ENCODE assay signal across 13 cellular contexts in genomic region chr14:94041551-94042346, GRCh38. TPM values are rescaled to one million over a fixed set of nuclear protein-coding genes. Genes with fewer than 3 reads are reported as not detected.
DNase-seq lines count a peak whose midpoint lies in the region; ATAC-seq, FAIRE-seq and TF ChIP-seq lines count a peak whose summit lies in the region.
"Had no signal": no experiment of that assay in that cellular context is flagged by ENCODE, and none has a peak within 500 bp of the region (broad histone marks: within the 10 kb centered on the region; RNA-seq: fewer than 3 reads in every experiment).

No MANE protein-coding gene starts in this region.

- peaks cover 3% of the 10 kb centered on the region for H3K4me1 Mint-ChIP-seq in astrocyte (ENCODE audit: low read depth, unreplicated experiment)

- DNase-seq in DND-41 (no peak), astrocyte (ENCODE audit: low read depth) (peak; percentile 67), right cardiac atrium (peak in 2 of 3 donors; percentile 60 to 83), sciatic nerve (ENCODE audit: low spot score) (no peak), esophagus squamous epithelium (lab: John Stamatoyannopoulos, UW) (no peak)
- DNase-seq in NK-92 treated with Interleukin-12 subunit alpha and Interleukin-12 subunit beta, amount 100 ng/mL, for 24 hours (lab: John Stamatoyannopoulos, UW) = no peak
- DNase-seq: activated CD4-positive, alpha-beta T cell treated with anti-CD3 and anti-CD28 coated beads for 36 hours; activated naive CD4-positive, alpha-beta T cell treated with Interleukin-2 at 50 U/mL for 16 hours; NCI-H510A; stimulated activated CD4-positive, alpha-beta T cell treated with anti-CD3 and anti-CD28 coated beads, Interleukin-4, amount 100 ng/mL, for 1 hour had no signal

- no peak overlapping the region for H3K4me2 ChIP-seq in DND-41 (ENCODE audit: insufficient read depth, low read length)
- H3K4me2 ChIP-seq in astrocyte (ENCODE audit: low read length) = no peak overlapping the region

- H3K9ac ChIP-seq in DND-41 (ENCODE audit: low read depth, low read length) (no peak overlapping the region), astrocyte (ENCODE audit: low read length) (no peak overlapping the region)

- no peaks in the 10 kb centered on the region for H3K79me2 ChIP-seq in DND-41 (ENCODE audit: insufficient read depth, low read length)
- H3K79me2 ChIP-seq in astrocyte (ENCODE audit: insufficient read depth, low read length) = no peaks in the 10 kb centered on the region

- H3K9me3 ChIP-seq in DND-41 (ENCODE audit: insufficient read depth, low read length, severe bottlenecking) (no peaks in the 10 kb centered on the region), astrocyte (ENCODE audit: insufficient read depth, low read depth, low read length) (no peaks in the 10 kb centered on the region), right cardiac atrium (ENCODE audit: control insufficient read depth, low read length) (no peaks in the 10 kb centered on the region), esophagus squamous epithelium (no peaks in the 10 kb centered on the region)

- no peak overlapping the region for H3K27ac Mint-ChIP-seq in astrocyte (ENCODE audit: unreplicated experiment)
- H3K27ac Mint-ChIP-seq: activated CD4-positive, alpha-beta T cell treated with anti-CD3 and anti-CD28 coated beads for 36 hours had no signal

- H2AFZ ChIP-seq in DND-41 (ENCODE audit: low read depth, low read length) (no peak overlapping the region), astrocyte (ENCODE audit: low read depth, low read length) (no peak overlapping the region)

- peaks cover 24% of the 10 kb centered on the region for H3K36me3 ChIP-seq in DND-41 (ENCODE audit: insufficient read depth, low read length)
- peaks cover 5% of the 10 kb centered on the region for H3K36me3 ChIP-seq in astrocyte (ENCODE audit: insufficient read depth, low read length)
- H3K36me3 ChIP-seq in esophagus squamous epithelium = peaks cover 0 to 49% (median 0%) of the 10 kb centered on the region in 3 donors

- H4K20me1 ChIP-seq in DND-41 (ENCODE audit: insufficient read depth, low read length) (peaks cover 7% of the 10 kb centered on the region), astrocyte (ENCODE audit: insufficient read depth, low read length) (peaks cover 15% of the 10 kb centered on the region)

- no peaks in the 10 kb centered on the region for H3K4me1 ChIP-seq in DND-41 (ENCODE audit: insufficient read depth, low read length)
- peaks cover 5% of the 10 kb centered on the region for H3K4me1 ChIP-seq in astrocyte (ENCODE audit: insufficient read depth, low read length)
- H3K4me1 ChIP-seq in right cardiac atrium (ENCODE audit: control insufficient read depth, insufficient read depth, low read length) = peaks cover 9% of the 10 kb centered on the region
- peaks cover 0 to 11% (median 0%) of the 10 kb centered on the region in 3 donors for H3K4me1 ChIP-seq in esophagus squamous epithelium

- H3K27ac ChIP-seq in DND-41 (ENCODE audit: low read length) (no peak overlapping the region), astrocyte (ENCODE audit: low read depth, low read length) (no peak overlapping the region), right cardiac atrium (ENCODE audit: low read length) (peak overlapping the region; percentile 32), esophagus squamous epithelium (no peak overlapping the region)

- H3K27me3 ChIP-seq in DND-41 (ENCODE audit: insufficient read depth, low read length, poor library complexity) = peaks cover 3% of the 10 kb centered on the region
- H3K27me3 ChIP-seq in astrocyte (ENCODE audit: insufficient read depth, low read length) = no peaks in the 10 kb centered on the region
- no peaks in the 10 kb centered on the region for H3K27me3 ChIP-seq in right cardiac atrium (ENCODE audit: control insufficient read depth, insufficient read depth)
- H3K27me3 ChIP-seq in esophagus squamous epithelium = no peaks in the 10 kb centered on the region

- intact Hi-C loops in right cardiac atrium (cut with DNase I) = no loop called here
- intact Hi-C loops in sciatic nerve (cut with DNase I) = no loop called here
- intact Hi-C loops in esophagus squamous epithelium (cut with DNase I) = no loop called here

- no peak for TF ChIP-seq POLR2A in esophagus squamous epithelium (IDR thresholded peaks at IDR 0.05)

- peaks cover 7% of the 10 kb centered on the region for H3K27me3 Mint-ChIP-seq in astrocyte (ENCODE audit: low read depth, unreplicated experiment)
- H3K27me3 Mint-ChIP-seq: activated CD4-positive, alpha-beta T cell treated with anti-CD3 and anti-CD28 coated beads for 36 hours had no signal

- TF ChIP-seq CTCF in DND-41 (IDR thresholded peaks at IDR 0.05; ENCODE audit: borderline replicate concordance, extremely low read depth, low read length, poor library complexity, severe bottlenecking) = no peak
- no peak for TF ChIP-seq CTCF in astrocyte (IDR thresholded peaks at IDR 0.05; ENCODE audit: insufficient read depth, low read depth, low read length)
- no peak for TF ChIP-seq CTCF in esophagus squamous epithelium (IDR thresholded peaks at IDR 0.05)

- WGBS in right cardiac atrium = 55% methylated on average over 18 of the region's 18 CpGs
- 74 to 77% methylated on average over 10 to 11 of the region's 18 CpGs for WGBS in esophagus squamous epithelium, 2 donors

- H3K9me3 Mint-ChIP-seq in astrocyte (ENCODE audit: unreplicated experiment) = no peaks in the 10 kb centered on the region

- H3K36me3 Mint-ChIP-seq in astrocyte (ENCODE audit: low read depth, unreplicated experiment) = peaks cover 10% of the 10 kb centered on the region

- FAIRE-seq in astrocyte (lab: Jason Lieb, UNC) = no peak

- ATAC-seq in DND-41 (ENCODE audit: insufficient read depth, low read depth) (peak; percentile 26; the same call in 2 of the 3 replicates), right cardiac atrium (peak; percentile 60 to 87), sciatic nerve (peak; percentile 80), HG02623 (IDR thresholded peaks at IDR 0.05; ENCODE audit: unreplicated experiment) (no peak), HG03432 (IDR thresholded peaks at IDR 0.05; ENCODE audit: unreplicated experiment) (no peak)

- no peak overlapping the region for H3K4me3 Mint-ChIP-seq in astrocyte (ENCODE audit: unreplicated experiment)
- H3K4me3 Mint-ChIP-seq: activated CD4-positive, alpha-beta T cell treated with anti-CD3 and anti-CD28 coated beads for 36 hours had no signal

- H3K4me3 ChIP-seq in DND-41 (ENCODE audit: low read depth in 1 of 2, low read length in 2 of 2) = no peak overlapping the region
- H3K4me3 ChIP-seq in astrocyte (ENCODE audit: insufficient read depth, low read depth, low read length) = no peak overlapping the region
- no peak overlapping the region for H3K4me3 ChIP-seq in right cardiac atrium (ENCODE audit: low read length)
- H3K4me3 ChIP-seq in esophagus squamous epithelium = no peak overlapping the region

RNA-seq across cellular contexts. Expression of gene OTUB2, which starts 15.6 kb away (rescaled TPM):
- 3.1 and 3.3 TPM in 2 replicates for total RNA-seq in astrocyte
- total RNA-seq in right cardiac atrium = under 1 TPM; 0.11 to 0.65 (median 0.39) TPM
- polyA plus RNA-seq in right cardiac atrium = 0.18 TPM
- 0.80 TPM for total RNA-seq in sciatic nerve
- total RNA-seq in esophagus squamous epithelium = 10 to 100 TPM in 1 of 4 donors, 1 to 10 TPM in 3; 2.1 to 10.3 (median 7.4) TPM

RNA-seq across cellular contexts. Expression of gene DDX24, which starts 39.3 kb away (rescaled TPM):
- total RNA-seq in astrocyte (206 TPM in 2 replicates), right cardiac atrium (100 to 1,000 TPM; 227 to 268 (median 261) TPM), sciatic nerve (181 TPM), esophagus squamous epithelium (100 to 1,000 TPM in 1 of 4 donors, 10 to 100 TPM in 3; 63.9 to 114 (median 71.9) TPM)
- 138 TPM for polyA plus RNA-seq in right cardiac atrium

RNA-seq across cellular contexts. Expression of gene IFI27L1, which starts 39.4 kb away (rescaled TPM):
- total RNA-seq in astrocyte = 28.4 and 30.8 TPM in 2 replicates
- total RNA-seq in right cardiac atrium = 10 to 100 TPM; 12.7 to 23.1 (median 15.1) TPM
- 37.9 TPM for polyA plus RNA-seq in right cardiac atrium
- 20.5 TPM for total RNA-seq in sciatic nerve
- total RNA-seq in esophagus squamous epithelium = 10 to 100 TPM in 1 of 4 donors, 1 to 10 TPM in 3; 1.9 to 12.5 (median 8.6) TPM

RNA-seq across cellular contexts. Expression of gene CCDC197, which starts 44.6 kb away (rescaled TPM):
- not detected in 2 replicates for total RNA-seq in astrocyte
- under 1 TPM in 2 of 4 donors, not detected in 2; 0.44 to 0.45 TPM for total RNA-seq in right cardiac atrium
- not detected for polyA plus RNA-seq in right cardiac atrium
- total RNA-seq in sciatic nerve = not detected
- not detected for total RNA-seq in esophagus squamous epithelium
- total RNA-seq: dermis microvascular lymphatic vessel endothelial cell had no signal

Comparison
In these comparisons a context has a peak if more than half of its experiments do, and no peak if none do; other contexts are left out.
1. ATAC-seq: peak in DND-41 (single experiment), right cardiac atrium (2 of 2) and sciatic nerve (single experiment); none in HG02623 (single experiment) and HG03432 (single experiment).
2. DNase-seq: peak in astrocyte (single experiment) and right cardiac atrium (2 of 3); none in DND-41 (single experiment), sciatic nerve (single experiment), NK-92 treated with Interleukin-12 subunit alpha and Interleukin-12 subunit beta, amount 100 ng/mL, for 24 hours (single experiment) and esophagus squamous epithelium (single experiment).